Comparison of ENCODE assay signal across 27 cellular contexts in the genomic region with DNA sequence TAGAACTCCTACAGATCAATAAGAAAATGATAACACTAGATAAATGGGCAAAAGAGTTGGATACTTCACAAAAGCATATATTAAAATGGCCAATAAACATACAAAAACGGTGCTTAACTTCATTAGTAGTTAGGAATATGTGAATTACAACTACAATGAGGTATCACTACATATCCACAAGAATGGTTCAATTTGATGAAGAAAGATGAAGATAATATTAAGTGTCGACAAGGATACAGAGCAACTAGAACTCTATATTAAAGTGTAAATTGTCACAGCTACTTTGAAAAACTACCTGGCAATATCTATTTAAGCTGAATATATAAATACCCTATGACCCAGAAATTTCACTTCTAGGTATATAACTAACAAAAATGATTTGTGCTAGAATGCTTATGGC.
"Had no signal": no experiment of that assay in that cellular context is flagged by ENCODE, and none has a peak within 500 bp of the region (broad histone marks: within the 10 kb centered on the region; RNA-seq: fewer than 3 reads in every experiment).

No MANE protein-coding gene starts in this region.

- FAIRE-seq: urothelium cell line had no signal

- H3K27me3 ChIP-seq: stomach, suprapubic skin, testis, thyroid gland, tibial artery, tibial nerve, transverse colon, upper lobe of left lung, upper lobe of right lung, uterus, vagina had no signal

- H3K9me3 ChIP-seq: stomach, suprapubic skin, testis, thoracic aorta, thyroid gland, tibial artery, tibial nerve, transverse colon, upper lobe of left lung, upper lobe of right lung, uterus had no signal

- H3K27ac ChIP-seq: stomach, suprapubic skin, testis, thoracic aorta, thyroid gland, tibial artery, tibial nerve, transverse colon, upper lobe of left lung, upper lobe of right lung, uterus, vagina had no signal

- ATAC-seq: stimulated activated effector memory CD8-positive, alpha-beta T cell treated with anti-CD3 and anti-CD28 coated beads, Interleukin-12 subunit alpha, Interleukin-12 subunit beta, amount 100 ng/mL, for 72 hours; stimulated activated memory B cell treated with anti-CD40 and anti-IgM and Interleukin-4, amounts not matched to agents 10 μg/mL and 1 μg/mL and 100 μg/mL, for 72 hours; stimulated activated naive B cell treated with anti-CD40 and anti-IgM and Interleukin-4, amounts not matched to agents 10 μg/mL and 1 μg/mL and 100 μg/mL, for 72 hours; stimulated activated naive CD8-positive, alpha-beta T cell treated with anti-CD3 and anti-CD28 coated beads, Interleukin-15, amount 100 ng/mL, for 72 hours; stimulated activated naive CD8-positive, alpha-beta T cell treated with anti-CD3 and anti-CD28 coated beads, Interleukin-15, Interleukin-2, amounts not matched to agents 100 U/mL and 50 U/mL, for 24 hours; upper lobe of right lung had no signal

- H3K4me3 ChIP-seq: stomach, suprapubic skin, testis, thoracic aorta, thyroid gland, tibial artery, tibial nerve, transverse colon, upper lobe of left lung, upper lobe of right lung, uterus, vagina had no signal

- H3K4me1 ChIP-seq: suprapubic skin, testis, thyroid gland, tibial artery, tibial nerve, upper lobe of right lung, uterus, vagina had no signal

- H3K36me3 ChIP-seq: stomach, suprapubic skin, thoracic aorta, thyroid gland, tibial artery, tibial nerve, transverse colon, upper lobe of left lung, upper lobe of right lung, uterus, vagina had no signal

- DNase-seq: stimulated activated CD4-positive, alpha-beta T cell treated with anti-CD3 and anti-CD28 coated beads, Interleukin-2, amount 100 ng/mL, for 48 hours; stimulated activated CD4-positive, alpha-beta T cell treated with anti-CD3 and anti-CD28 coated beads, Interleukin-4, amount 100 ng/mL, for 1 hour; stimulated activated CD4-positive, alpha-beta T cell treated with anti-CD3 and anti-CD28 coated beads, Interleukin-4, amount 100 ng/mL, for 24 hours; stimulated activated CD4-positive, alpha-beta T cell treated with anti-CD3 and anti-CD28 coated beads, Interleukin-4, amount 100 ng/mL, for 4 hours; stimulated activated CD8-positive, alpha-beta memory T cell treated with anti-CD3 and anti-CD28 coated beads, Interleukin-4, amount 100 ng/mL, for 48 hours; stimulated activated naive B cell treated with anti-CD40 and anti-IgM and Interleukin-4, amounts not matched to agents 10 μg/mL and 1 μg/mL and 100 μg/mL, for 72 hours; stimulated activated naive CD4-positive, alpha-beta T cell; stimulated activated naive CD4-positive, alpha-beta T cell treated with Interleukin-2 at 50 U/mL for 16 hours; stimulated activated naive CD8-positive, alpha-beta T cell treated with anti-CD3 and anti-CD28 coated beads, Interleukin-15, amount 100 ng/mL, for 72 hours; stimulated activated naive CD8-positive, alpha-beta T cell treated with anti-CD3 and anti-CD28 coated beads, Interleukin-15, Interleukin-2, amounts not matched to agents 100 U/mL and 50 U/mL, for 24 hours; stomach; substantia nigra; testis; thyroid gland; tibial artery; transverse colon; trophoblast cell; upper lobe of left lung; upper lobe of right lung; uterus had no signal
